ENCODE assay signal across 7 cellular contexts in the genomic region with DNA sequence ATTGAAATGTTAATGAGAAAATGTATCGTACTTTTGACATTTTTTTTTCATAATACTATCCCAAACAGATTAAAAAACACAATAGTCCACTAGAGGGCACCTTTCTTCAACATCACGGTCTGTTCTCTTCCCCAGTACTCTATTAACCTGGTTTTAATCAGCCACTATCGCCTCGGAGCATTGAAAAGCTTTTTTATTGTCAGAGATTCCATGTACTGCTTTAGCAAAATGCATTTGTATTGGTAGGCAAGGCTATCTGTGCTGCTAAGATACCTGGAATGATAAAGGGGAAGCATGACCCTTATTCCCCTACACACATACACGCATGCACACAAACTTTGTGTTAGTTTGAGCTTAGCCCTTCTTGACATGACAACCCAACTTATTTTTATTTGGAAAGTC. TPM values are rescaled to one million over a fixed set of nuclear protein-coding genes. Genes with fewer than 3 reads are reported as not detected.
A peak's percentile ranks its signal among the peaks of the same experiment; 100 is the strongest.
DNase-seq lines count a peak whose midpoint lies in the region; ATAC-seq and TF ChIP-seq lines count a peak whose summit lies in the region.

No MANE protein-coding gene starts in this region.

- peak; percentile 42 for ATAC-seq in HG03432 (IDR thresholded peaks at IDR 0.05; ENCODE audit: unreplicated experiment)

- no peaks in the 10 kb centered on the region for H3K9me3 Mint-ChIP-seq in mesothelial cell of epicardium

- DNase-seq in NCI-H748 (lab: John Stamatoyannopoulos, UW; ENCODE audit: unreplicated experiment) (peak; percentile 48), cerebellum (ENCODE audit: low spot score) (peak; percentile 65), mesothelial cell of epicardium (ENCODE audit: low spot score in 2 of 2, unreplicated experiment in 2 of 2) (no peak), mesenteric fat pad (ENCODE audit: low spot score) (no peak), occipital lobe (lab: John Stamatoyannopoulos, UW) (no peak)

- TF ChIP-seq CTCF in GM12872 (IDR thresholded peaks at IDR 0.05; ENCODE audit: insufficient read depth, low read depth, low read length) (peak; percentile 49; the same call in 2 of the 3 replicates), mesothelial cell of epicardium (IDR thresholded peaks at IDR 0.05; ENCODE audit: unreplicated experiment) (peak; percentile 72)

- H3K27ac Mint-ChIP-seq in mesothelial cell of epicardium: peak overlapping the region; percentile 41

- peaks cover 38% of the 10 kb centered on the region for H3K4me1 Mint-ChIP-seq in mesothelial cell of epicardium

- no peaks in the 10 kb centered on the region for H3K27me3 Mint-ChIP-seq in mesothelial cell of epicardium (ENCODE audit: low read depth)

- no peaks in the 10 kb centered on the region for H3K36me3 Mint-ChIP-seq in mesothelial cell of epicardium

- no peak overlapping the region for H3K4me3 Mint-ChIP-seq in mesothelial cell of epicardium

RNA-seq across cellular contexts. Expression of a gene that starts 11.1 kb away (rescaled TPM):
- 57.3 TPM for total RNA-seq in cerebellum
- 9.2 to 10.6 TPM (median 9.8 TPM) in 3 replicates for total RNA-seq in mesothelial cell of epicardium
- total RNA-seq in mesenteric fat pad: 11.9 TPM
- total RNA-seq in occipital lobe: 50.4 TPM

Comparison
In these comparisons a context has a peak if more than half of its experiments do, and no peak if none do; other contexts are left out.
1. DNase-seq: peak in NCI-H748 (single experiment) and cerebellum (single experiment); none in mesothelial cell of epicardium (0 of 2), mesenteric fat pad (single experiment) and occipital lobe (single experiment).